In the genomic region with DNA sequence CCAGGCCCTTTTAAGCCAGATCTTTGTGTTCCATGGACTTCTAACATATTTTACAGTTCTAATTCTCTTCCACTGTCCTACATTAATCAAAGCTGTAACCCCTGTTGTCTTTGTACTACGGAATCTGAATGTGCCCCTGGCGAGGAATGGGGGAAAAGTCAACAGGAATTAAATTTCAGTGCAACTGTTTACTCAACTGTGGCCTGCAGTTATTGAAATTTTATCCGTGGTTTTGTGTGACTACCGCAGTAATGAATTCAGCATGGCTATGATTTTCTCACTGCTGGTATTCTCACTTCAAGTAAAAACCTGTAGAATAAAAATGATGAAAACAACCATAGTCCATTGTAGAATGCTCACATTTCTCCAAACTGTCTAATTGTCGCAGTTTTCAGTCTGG, we compare ENCODE assay signal across 13 cellular contexts.
DNase-seq lines count a peak whose midpoint lies in the region; TF ChIP-seq lines count a peak whose summit lies in the region.
"Had no signal": no experiment of that assay in that cellular context is flagged by ENCODE, and none has a peak within 500 bp of the region (broad histone marks: within the 10 kb centered on the region; RNA-seq: fewer than 3 reads in every experiment).

No MANE protein-coding gene starts in this region.

- no peaks in the 10 kb centered on the region for H3K9me3 Mint-ChIP-seq in Caco-2 (ENCODE audit: unreplicated experiment)
- H3K9me3 Mint-ChIP-seq: CD4-positive, alpha-beta memory T cell had no signal

- H3K4me3 ChIP-seq in Caco-2 (ENCODE audit: low read depth, low read length) = no peak overlapping the region
- H3K4me3 ChIP-seq: ascending aorta had no signal

- BruUV-seq in Caco-2 (replicated peaks; lab: Mats Ljungman, UMichigan) = no TSS peak

- no peaks in the 10 kb centered on the region for H3K9me3 ChIP-seq in Caco-2
- H3K9me3 ChIP-seq: ascending aorta had no signal

- H3K36me3 ChIP-seq in Caco-2 (ENCODE audit: control insufficient read depth, insufficient read depth, low read length) = no peaks in the 10 kb centered on the region

- peak; percentile 35 for DNase-seq in H4 (ENCODE audit: low spot score)
- DNase-seq in RPMI7951 (ENCODE audit: low read depth) = peak; percentile 61
- peak; percentile 93 for DNase-seq in fibroblast of peridontal ligament (ENCODE audit: extremely low read depth)
- DNase-seq in mesenteric fat pad (ENCODE audit: low spot score) = no peak
- no peak for DNase-seq in MV-4-11 (lab: John Stamatoyannopoulos, UW)
- DNase-seq in NOMO-1 treated with dmso at 0.1 percent for 144 hours (lab: John Stamatoyannopoulos, UW; ENCODE audit: unreplicated experiment) = no peak
- DNase-seq in Caco-2 = no peak
- DNase-seq: activated CD8-positive, alpha-beta memory T cell treated with anti-CD3 and anti-CD28 coated beads for 24 hours; CD4-positive, alpha-beta memory T cell; NCI-H226 had no signal

- CTCF ChIA-PET in Caco-2 (lab: Charles Lee) = no interaction called here

- H3K27me3 Mint-ChIP-seq in Caco-2 (ENCODE audit: insufficient read depth, unreplicated experiment) = no peaks in the 10 kb centered on the region
- H3K27me3 Mint-ChIP-seq: CD4-positive, alpha-beta memory T cell had no signal

- TF ChIP-seq CTCF in 22Rv1 (IDR thresholded peaks at IDR 0.05) (no peak), Caco-2 (IDR thresholded peaks at IDR 0.05; ENCODE audit: insufficient read depth in 1 of 2, low read depth in 1 of 2, low read length in 1 of 2, severe bottlenecking in 1 of 2, unreplicated experiment in 1 of 2) (no peak)

- peaks cover 42% of the 10 kb centered on the region for H3K4me1 ChIP-seq in Caco-2
- H3K4me1 ChIP-seq: foreskin keratinocyte had no signal

- peaks cover 31% of the 10 kb centered on the region for H3K4me1 Mint-ChIP-seq in Caco-2 (ENCODE audit: low read depth, unreplicated experiment)

- POLR2A ChIA-PET in Caco-2 (lab: Charles Lee) = no interaction called here

- peak overlapping the region; percentile 46 for H3K27ac ChIP-seq in 22Rv1
- H3K27ac ChIP-seq: ascending aorta, foreskin keratinocyte had no signal

- no peak overlapping the region for H3K27ac Mint-ChIP-seq in Caco-2 (ENCODE audit: unreplicated experiment)

- intact Hi-C loops in Caco-2 (cut with micrococcal nuclease; ENCODE audit: unreplicated experiment) = no loop called here

- peaks cover 12% of the 10 kb centered on the region for H3K36me3 Mint-ChIP-seq in Caco-2 (ENCODE audit: insufficient read depth, unreplicated experiment)

- H3K27me3 ChIP-seq in Caco-2 (replicated peaks; ENCODE audit: control insufficient read depth, insufficient read depth, low read length) = no peaks in the 10 kb centered on the region
- H3K27me3 ChIP-seq: ascending aorta, foreskin keratinocyte had no signal

- no peak overlapping the region for H3K4me3 Mint-ChIP-seq in Caco-2 (ENCODE audit: unreplicated experiment)
- H3K4me3 Mint-ChIP-seq: CD4-positive, alpha-beta memory T cell had no signal

Comparison
In these comparisons a context has a peak if more than half of its experiments do, and no peak if none do; other contexts are left out.
1. DNase-seq: peak in H4 (single experiment), RPMI7951 (single experiment) and fibroblast of peridontal ligament (single experiment); none in mesenteric fat pad (single experiment), MV-4-11 (single experiment), NOMO-1 treated with dmso at 0.1 percent for 144 hours (single experiment) and Caco-2 (0 of 2).